Comparison of ENCODE assay signal across 11 cellular contexts in genomic region chr9:123355761-123356520, GRCh38. TPM values are rescaled to one million over a fixed set of nuclear protein-coding genes. Genes with fewer than 3 reads are reported as not detected.
DNase-seq lines count a peak whose midpoint lies in the region; ATAC-seq and TF ChIP-seq lines count a peak whose summit lies in the region.
"Had no signal": no experiment of that assay in that cellular context is flagged by ENCODE, and none has a peak within 500 bp of the region (broad histone marks: within the 10 kb centered on the region; RNA-seq: fewer than 3 reads in every experiment).

CRB2 (plus strand) TSS chr9:123356197; CDS start chr9:123356261, 64 bp downstream.

- no peak for TF ChIP-seq RAD21 in Ishikawa (IDR thresholded peaks at IDR 0.05; ENCODE audit: low read depth)

- DNase-seq in 8988T: peak; percentile 55
- DNase-seq in chondrocyte (ENCODE audit: low spot score): no peak
- DNase-seq in medulla oblongata (ENCODE audit: extremely low spot score): peak; percentile 51
- no peak for DNase-seq in HK-2 (ENCODE audit: unreplicated experiment)
- DNase-seq: activated CD8-positive, alpha-beta memory T cell treated with anti-CD3 and anti-CD28 coated beads, Interleukin-2, amount 50 U/mL, for 48 hours had no signal

- no peak for TF ChIP-seq CTCF in chondrocyte (IDR thresholded peaks at IDR 0.05)

- no peaks in the 10 kb centered on the region for H3K9me3 Mint-ChIP-seq in chondrocyte (ENCODE audit: low read depth)
- H3K9me3 Mint-ChIP-seq: T-helper 1 cell treated with Interleukin-12 subunit alpha and Interleukin-12 subunit beta and Interleukin-4 antibody, amounts not matched to agents 30 μg/mL and 1 μg/mL, for 36 hours had no signal

- no peak for TF ChIP-seq EP300 in Ishikawa (IDR thresholded peaks at IDR 0.05; ENCODE audit: borderline replicate concordance)

- ATAC-seq in HG03571 (IDR thresholded peaks at IDR 0.05; ENCODE audit: unreplicated experiment) (no peak), HG03139 (IDR thresholded peaks at IDR 0.05; ENCODE audit: unreplicated experiment) (no peak), GM21390 (IDR thresholded peaks at IDR 0.05; ENCODE audit: unreplicated experiment) (no peak)
- ATAC-seq: mucosa of descending colon had no signal

- peak within 1 kb of the TSS; percentile 65 for H3K27ac Mint-ChIP-seq in chondrocyte (ENCODE audit: unreplicated experiment)
- H3K27ac Mint-ChIP-seq: T-helper 1 cell treated with Interleukin-12 subunit alpha and Interleukin-12 subunit beta and Interleukin-4 antibody, amounts not matched to agents 30 μg/mL and 1 μg/mL, for 36 hours had no signal

- H3K4me3 Mint-ChIP-seq in chondrocyte (ENCODE audit: unreplicated experiment): no peak within 1 kb of the TSS
- H3K4me3 Mint-ChIP-seq: T-helper 1 cell treated with Interleukin-12 subunit alpha and Interleukin-12 subunit beta and Interleukin-4 antibody, amounts not matched to agents 30 μg/mL and 1 μg/mL, for 36 hours had no signal

- no peaks in the 10 kb centered on the region for H3K36me3 Mint-ChIP-seq in chondrocyte (ENCODE audit: low read depth)

- peaks cover 15% of the 10 kb centered on the region for H3K27me3 Mint-ChIP-seq in chondrocyte (ENCODE audit: low read depth)

- peaks cover 9% of the 10 kb centered on the region for H3K4me1 Mint-ChIP-seq in chondrocyte (ENCODE audit: low read depth)

TF ChIP-seq in Ishikawa, 13 proteins besides CTCF, POLR2A, EP300 and RAD21:
- TF ChIP-seq ZBTB7A (IDR thresholded peaks at IDR 0.05; ENCODE audit: low read depth) (peak; percentile 80), TCF12 (IDR thresholded peaks at IDR 0.05; ENCODE audit: low read depth) (no peak), REST (IDR thresholded peaks at IDR 0.05; ENCODE audit: low read depth) (peak; percentile 56)

RNA-seq across cellular contexts. Expression of gene CRB2, which starts in this region (rescaled TPM):
- total RNA-seq in chondrocyte: 0.07 TPM in 1 of 3 replicates, not detected in the others

Comparison
In these comparisons a context has a peak if more than half of its experiments do, and no peak if none do; other contexts are left out.
1. DNase-seq: peak in 8988T (single experiment) and medulla oblongata (single experiment); none in chondrocyte (single experiment) and HK-2 (single experiment).